Comparison of ENCODE assay signal across 1 cellular context in genomic region chr20:20425785-20426471, GRCh38.
TF ChIP-seq lines count a peak whose summit lies in the region.

No MANE protein-coding gene starts in this region.

TF ChIP-seq in HepG2, 621 proteins besides CTCF, POLR2A, EP300 and RAD21:
- TF ChIP-seq MED8 (CRISPR knock-in tag; IDR thresholded peaks at IDR 0.05; ENCODE audit: insufficient replicate concordance) (no peak), RAD51 (IDR thresholded peaks at IDR 0.05; ENCODE audit: borderline replicate concordance) (no peak), IRF1 (CRISPR knock-in tag; IDR thresholded peaks at IDR 0.05; ENCODE audit: low read depth) (no peak), TIGD3 (CRISPR knock-in tag; IDR thresholded peaks at IDR 0.05; ENCODE audit: borderline replicate concordance) (no peak), ZNF878 (CRISPR knock-in tag; IDR thresholded peaks at IDR 0.05) (no peak), ZNF484 (CRISPR knock-in tag; IDR thresholded peaks at IDR 0.05; ENCODE audit: borderline replicate concordance, low read depth) (no peak), NFRKB (IDR thresholded peaks at IDR 0.05) (no peak), ZNF569 (CRISPR knock-in tag; IDR thresholded peaks at IDR 0.05; ENCODE audit: borderline replicate concordance) (no peak), ZNF615 (CRISPR knock-in tag; IDR thresholded peaks at IDR 0.05; ENCODE audit: borderline replicate concordance) (no peak), ZNF704 (CRISPR knock-in tag; IDR thresholded peaks at IDR 0.05; ENCODE audit: borderline replicate concordance) (no peak), AHR (CRISPR knock-in tag; IDR thresholded peaks at IDR 0.05) (no peak), BATF2 (CRISPR knock-in tag; IDR thresholded peaks at IDR 0.05) (no peak)
